ENCODE assay signal across 8 cellular contexts in the genomic region with DNA sequence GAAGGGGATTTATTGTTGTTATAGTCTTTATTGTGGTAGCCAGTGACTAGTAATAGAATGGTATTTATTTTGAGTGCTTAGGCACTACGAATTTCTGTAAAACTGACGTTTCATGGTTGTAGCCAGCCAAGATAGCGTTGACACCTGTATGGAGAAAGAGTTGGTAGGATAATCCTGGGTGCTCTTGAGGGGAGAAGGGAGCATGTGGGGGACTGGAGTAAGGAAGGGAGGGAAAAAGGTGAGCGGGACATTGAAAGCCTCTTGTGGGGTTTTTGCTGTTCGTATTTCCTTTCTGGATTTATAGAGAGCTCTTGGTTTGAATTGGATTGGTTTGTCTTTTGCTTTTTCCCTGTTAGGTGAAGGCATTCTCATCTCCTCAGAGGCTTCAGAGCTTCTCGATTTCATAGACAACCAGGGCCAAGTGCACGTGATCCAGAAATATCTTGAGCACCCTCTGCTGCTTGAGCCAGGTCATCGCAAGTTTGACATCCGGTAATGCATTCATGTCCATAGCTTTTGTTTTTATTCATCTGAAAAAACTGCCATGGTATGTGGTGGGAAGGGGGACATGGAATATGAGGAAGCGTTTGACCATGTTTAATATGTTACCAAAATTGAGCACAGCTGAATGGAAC. TPM values are rescaled to one million over a fixed set of nuclear protein-coding genes. Genes with fewer than 3 reads are reported as not detected.
DNase-seq lines count a peak whose midpoint lies in the region; ATAC-seq, FAIRE-seq and TF ChIP-seq lines count a peak whose summit lies in the region.
"Not testable (repeated sequence)": the region's sequence is repeated elsewhere in the genome, so short reads cannot be mapped to it uniquely, and the experiment has no call there.

No MANE protein-coding gene starts in this region.

- WGBS in pancreas, 2 donors = 33 to 34% methylated on average over 8 to 9 of the region's 10 CpGs

- peak; percentile 86 to 92 (median 90) for ATAC-seq in pancreas
- peak; percentile 90 for ATAC-seq in upper lobe of right lung

- not testable (repeated sequence) for H3K9me3 ChIP-seq in cardiac muscle cell (ENCODE audit: low read depth); pancreas; upper lobe of right lung

- DNase-seq in EL (peak; percentile 25), HTR-8/SVneo (ENCODE audit: insufficient read length, low spot score) (peak; percentile 26), NOMO-1 treated with DMSO at 0.1 percent for 48 hours (lab: John Stamatoyannopoulos, UW; ENCODE audit: unreplicated experiment) (peak; percentile 28), MCF 10A (ENCODE audit: unreplicated experiment) (peak; percentile 56), cardiac muscle cell (ENCODE audit: low read depth in 1 of 2, low spot score in 1 of 2) (peak; percentile 13 to 60), pancreas (peak in 2 of 6 donors; percentile 21 to 56)
- DNase-seq in activated CD4-positive, alpha-beta T cell treated with anti-CD3 and anti-CD28 coated beads for 1 hour = peak; percentile 29
- DNase-seq in upper lobe of right lung = not testable (repeated sequence)

- intact Hi-C loops in MCF 10A (cut with micrococcal nuclease); pancreas (cut with DNase I); upper lobe of right lung (cut with DNase I): not testable (repeated sequence)

- H3K4me3 ChIP-seq in cardiac muscle cell, pancreas, upper lobe of right lung: not testable (repeated sequence)

- H3K27me3 ChIP-seq in cardiac muscle cell, pancreas, upper lobe of right lung: not testable (repeated sequence)

- FAIRE-seq in HTR-8/SVneo (lab: Jason Lieb, UNC) = not testable (repeated sequence)
- peak; percentile 29 for FAIRE-seq in pancreas (lab: Jason Lieb, UNC)

- POLR2A ChIA-PET in MCF 10A (lab: Yijun Ruan, JAX) = interaction anchor here (1.6 kb wide), 1 partner anchor 18 kb away, joined by 8 read pairs; no protein-coding TSS in a partner anchor

- CTCF ChIA-PET in MCF 10A (lab: Yijun Ruan, JAX) = interaction anchor here (0.6 to 0.7 kb wide), 2 partner anchors 9 to 1826 kb away, joined by 3 read pairs; no protein-coding TSS in a partner anchor

- H3K4me3 Mint-ChIP-seq in MCF 10A (ENCODE audit: unreplicated experiment) = not testable (repeated sequence)

- TF ChIP-seq CTCF in MCF 10A (IDR thresholded peaks at IDR 0.05; ENCODE audit: unreplicated experiment) (peak; percentile 36), cardiac muscle cell (IDR thresholded peaks at IDR 0.05; ENCODE audit: low read depth, low read length) (peak; percentile 36), pancreas (IDR thresholded peaks at IDR 0.05) (peak in 1 of 4 donors; percentile 11), upper lobe of right lung (IDR thresholded peaks at IDR 0.05) (peak; percentile 39)

- H3K36me3 ChIP-seq in cardiac muscle cell, pancreas, upper lobe of right lung: not testable (repeated sequence)

- not testable (repeated sequence) for H3K9me3 Mint-ChIP-seq in MCF 10A (ENCODE audit: unreplicated experiment)

- H3K27me3 Mint-ChIP-seq in MCF 10A (ENCODE audit: insufficient read depth, unreplicated experiment) = not testable (repeated sequence)

- not testable (repeated sequence) for H3K4me1 ChIP-seq in cardiac muscle cell (ENCODE audit: low read depth); pancreas; upper lobe of right lung

- peaks cover 34% of the 10 kb centered on the region for H3K36me3 Mint-ChIP-seq in MCF 10A (ENCODE audit: insufficient read depth, unreplicated experiment)

- H3K27ac Mint-ChIP-seq in MCF 10A (ENCODE audit: low read depth, unreplicated experiment) = not testable (repeated sequence)

- BruUV-seq in MCF 10A (replicated peaks; lab: Mats Ljungman, UMichigan) = not testable (repeated sequence)

- H3K4me1 Mint-ChIP-seq in MCF 10A (ENCODE audit: insufficient read depth, unreplicated experiment) = not testable (repeated sequence)

- not testable (repeated sequence) for H3K27ac ChIP-seq in cardiac muscle cell, pancreas, upper lobe of right lung

RNA-seq across cellular contexts. Expression of a gene that starts 19.0 kb away (rescaled TPM):
- total RNA-seq in MCF 10A (2022) (53.7 and 54.6 TPM in 2 replicates), cardiac muscle cell (21.8 and 29.7 TPM in 2 replicates), pancreas (10 to 100 TPM in 2 of 6 donors, 1 to 10 TPM in 4; 7.0 to 16.8 (median 8.3) TPM), upper lobe of right lung (45.4 TPM)
- polyA plus RNA-seq in cardiac muscle cell (26.3 and 32.6 TPM in 2 replicates), pancreas (1 to 10 TPM; 6.6 to 7.4 TPM)

RNA-seq across cellular contexts. Expression of a gene that starts 41.3 kb away (rescaled TPM):
- total RNA-seq in MCF 10A (2022) (51.6 and 74.0 TPM in 2 replicates), cardiac muscle cell (7.8 and 12.6 TPM in 2 replicates), pancreas (10 to 100 TPM in 4 of 6 donors, 1 to 10 TPM in 2; 9.3 to 16.9 (median 13.4) TPM), upper lobe of right lung (22.1 TPM)
- polyA plus RNA-seq in cardiac muscle cell (8.4 and 9.9 TPM in 2 replicates), pancreas (1 to 10 TPM; 5.5 to 6.2 TPM)
